Comparison of ENCODE assay signal across 19 cellular contexts in the genomic region with DNA sequence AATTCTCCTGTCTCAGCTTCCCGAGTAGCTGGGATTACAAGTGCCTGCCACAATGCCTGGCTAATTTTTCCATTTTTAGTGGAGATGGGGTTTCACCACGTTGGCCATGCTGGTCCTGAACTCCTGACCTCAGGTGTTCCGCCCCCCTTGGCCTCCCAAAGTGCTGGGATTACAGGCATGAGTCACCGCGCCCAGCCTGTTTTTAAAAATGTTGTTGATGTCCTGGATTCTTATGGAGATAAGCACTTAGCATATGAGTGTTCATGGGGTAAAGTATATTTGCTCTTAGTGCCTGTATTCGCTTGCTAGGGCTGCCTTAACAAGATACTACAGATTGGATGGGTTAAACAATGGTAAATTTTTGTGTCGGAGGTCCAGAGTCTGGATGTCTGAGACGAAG.
"Had no signal": no experiment of that assay in that cellular context is flagged by ENCODE, and none has a peak within 500 bp of the region (broad histone marks: within the 10 kb centered on the region; RNA-seq: fewer than 3 reads in every experiment).

No MANE protein-coding gene starts in this region.

- H3K9me3 ChIP-seq: gastrocnemius medialis, mucosa of descending colon, tibial nerve had no signal

- H3K4me1 Mint-ChIP-seq: activated naive CD4-positive, alpha-beta T cell treated with anti-CD3 and anti-CD28 coated beads, Interleukin-2, amount 50 U/mL, for 24 hours had no signal

- H3K4me3 Mint-ChIP-seq: activated naive CD4-positive, alpha-beta T cell treated with anti-CD3 and anti-CD28 coated beads, Interleukin-2, amount 50 U/mL, for 24 hours; activated naive CD8-positive, alpha-beta T cell treated with anti-CD3 and anti-CD28 coated beads, Interleukin-2, amount 50 U/mL, for 24 hours; natural killer cell treated with Interleukin-12 subunit alpha and Interleukin-12 subunit beta and Interleukin-15 and Interleukin-18, amount 100 ng/mL, for 72 hours had no signal

- H3K27ac ChIP-seq: gastrocnemius medialis, tibial nerve had no signal

- H3K4me1 ChIP-seq: gastrocnemius medialis, tibial nerve had no signal

- H3K36me3 Mint-ChIP-seq: activated naive CD4-positive, alpha-beta T cell treated with anti-CD3 and anti-CD28 coated beads, Interleukin-2, amount 50 U/mL, for 24 hours; natural killer cell treated with Interleukin-12 subunit alpha and Interleukin-12 subunit beta and Interleukin-15 and Interleukin-18, amount 100 ng/mL, for 72 hours had no signal

- H3K4me3 ChIP-seq: gastrocnemius medialis, mucosa of descending colon, tibial nerve had no signal

- H3K36me3 ChIP-seq: gastrocnemius medialis, tibial nerve had no signal

- ATAC-seq: activated naive CD8-positive, alpha-beta T cell treated with anti-CD3 and anti-CD28 coated beads, Interleukin-2, amount 50 U/mL, for 24 hours; gastrocnemius medialis; left cardiac atrium; left ventricle myocardium superior; mucosa of descending colon; natural killer cell treated with Interleukin-12 subunit alpha and Interleukin-12 subunit beta and Interleukin-15 and Interleukin-18, amount 100 ng/mL, for 72 hours; right cardiac atrium had no signal

- DNase-seq: activated CD4-positive, alpha-beta T cell treated with anti-CD3 and anti-CD28 coated beads for 4 hours; activated CD4-positive, alpha-beta T cell treated with anti-CD3 and anti-CD28 coated beads, Interleukin-2, amount 50 U/mL, for 4 hours; activated CD8-positive, alpha-beta memory T cell treated with anti-CD3 and anti-CD28 coated beads for 24 hours; activated gamma-delta T cell treated with Interleukin-2 at 50 U/mL for 16 hours; activated naive CD8-positive, alpha-beta T cell treated with anti-CD3 and anti-CD28 coated beads, Interleukin-2, amount 50 U/mL, for 24 hours; dermis blood vessel endothelial cell; effector CD4-positive, alpha-beta T cell; gastrocnemius medialis; glutamatergic neuron; left cardiac atrium; left ventricle myocardium superior; mucosa of descending colon; right cardiac atrium; stimulated activated CD4-positive, alpha-beta T cell treated with anti-CD3 and anti-CD28 coated beads, Interleukin-2, amount 100 ng/mL, for 48 hours; stimulated activated naive CD4-positive, alpha-beta T cell treated with Interleukin-2 at 50 U/mL for 16 hours; T-helper 2 cell had no signal

- H3K27me3 ChIP-seq: gastrocnemius medialis, tibial nerve had no signal

- H3K9me3 Mint-ChIP-seq: activated naive CD4-positive, alpha-beta T cell treated with anti-CD3 and anti-CD28 coated beads, Interleukin-2, amount 50 U/mL, for 24 hours; activated naive CD8-positive, alpha-beta T cell treated with anti-CD3 and anti-CD28 coated beads, Interleukin-2, amount 50 U/mL, for 24 hours; natural killer cell treated with Interleukin-12 subunit alpha and Interleukin-12 subunit beta and Interleukin-15 and Interleukin-18, amount 100 ng/mL, for 72 hours had no signal

- H3K27ac Mint-ChIP-seq: activated naive CD4-positive, alpha-beta T cell treated with anti-CD3 and anti-CD28 coated beads, Interleukin-2, amount 50 U/mL, for 24 hours; activated naive CD8-positive, alpha-beta T cell treated with anti-CD3 and anti-CD28 coated beads, Interleukin-2, amount 50 U/mL, for 24 hours; natural killer cell treated with Interleukin-12 subunit alpha and Interleukin-12 subunit beta and Interleukin-15 and Interleukin-18, amount 100 ng/mL, for 72 hours had no signal
